1 cellular context compared by ENCODE assay signal in the genomic region with DNA sequence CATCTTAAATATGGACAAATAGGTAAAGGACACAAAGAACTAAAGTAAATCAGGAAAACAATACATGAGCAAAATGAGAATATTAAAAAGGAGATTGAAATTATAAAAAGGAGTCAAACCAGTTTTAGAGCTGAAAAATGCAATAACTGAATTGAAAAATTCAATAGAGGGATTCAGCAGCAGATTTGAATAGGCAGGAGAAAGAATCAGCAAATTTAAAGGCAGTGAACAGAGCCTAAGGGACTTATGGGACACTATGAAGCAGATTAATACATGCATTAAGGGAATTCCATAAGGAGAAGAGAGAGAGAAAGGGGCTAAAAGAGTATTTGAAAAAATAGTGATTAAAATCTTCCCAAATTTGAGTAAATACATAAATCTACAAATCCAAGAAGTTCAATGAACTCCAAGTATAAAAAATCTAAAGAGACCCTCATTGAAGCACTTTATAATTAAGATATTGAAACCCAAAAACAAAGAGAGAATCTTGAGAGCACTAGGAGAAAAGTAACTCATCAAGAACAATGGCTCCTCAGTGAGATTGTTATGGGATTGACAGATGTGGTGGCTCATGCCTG.
A peak's percentile ranks its signal among the peaks of the same experiment; 100 is the strongest.
TF ChIP-seq lines count a peak whose summit lies in the region.

No MANE protein-coding gene starts in this region.

TF ChIP-seq in K562, 482 proteins besides CTCF, POLR2A, EP300 and RAD21 (continued from another document):
- TF ChIP-seq, protein P1, sequence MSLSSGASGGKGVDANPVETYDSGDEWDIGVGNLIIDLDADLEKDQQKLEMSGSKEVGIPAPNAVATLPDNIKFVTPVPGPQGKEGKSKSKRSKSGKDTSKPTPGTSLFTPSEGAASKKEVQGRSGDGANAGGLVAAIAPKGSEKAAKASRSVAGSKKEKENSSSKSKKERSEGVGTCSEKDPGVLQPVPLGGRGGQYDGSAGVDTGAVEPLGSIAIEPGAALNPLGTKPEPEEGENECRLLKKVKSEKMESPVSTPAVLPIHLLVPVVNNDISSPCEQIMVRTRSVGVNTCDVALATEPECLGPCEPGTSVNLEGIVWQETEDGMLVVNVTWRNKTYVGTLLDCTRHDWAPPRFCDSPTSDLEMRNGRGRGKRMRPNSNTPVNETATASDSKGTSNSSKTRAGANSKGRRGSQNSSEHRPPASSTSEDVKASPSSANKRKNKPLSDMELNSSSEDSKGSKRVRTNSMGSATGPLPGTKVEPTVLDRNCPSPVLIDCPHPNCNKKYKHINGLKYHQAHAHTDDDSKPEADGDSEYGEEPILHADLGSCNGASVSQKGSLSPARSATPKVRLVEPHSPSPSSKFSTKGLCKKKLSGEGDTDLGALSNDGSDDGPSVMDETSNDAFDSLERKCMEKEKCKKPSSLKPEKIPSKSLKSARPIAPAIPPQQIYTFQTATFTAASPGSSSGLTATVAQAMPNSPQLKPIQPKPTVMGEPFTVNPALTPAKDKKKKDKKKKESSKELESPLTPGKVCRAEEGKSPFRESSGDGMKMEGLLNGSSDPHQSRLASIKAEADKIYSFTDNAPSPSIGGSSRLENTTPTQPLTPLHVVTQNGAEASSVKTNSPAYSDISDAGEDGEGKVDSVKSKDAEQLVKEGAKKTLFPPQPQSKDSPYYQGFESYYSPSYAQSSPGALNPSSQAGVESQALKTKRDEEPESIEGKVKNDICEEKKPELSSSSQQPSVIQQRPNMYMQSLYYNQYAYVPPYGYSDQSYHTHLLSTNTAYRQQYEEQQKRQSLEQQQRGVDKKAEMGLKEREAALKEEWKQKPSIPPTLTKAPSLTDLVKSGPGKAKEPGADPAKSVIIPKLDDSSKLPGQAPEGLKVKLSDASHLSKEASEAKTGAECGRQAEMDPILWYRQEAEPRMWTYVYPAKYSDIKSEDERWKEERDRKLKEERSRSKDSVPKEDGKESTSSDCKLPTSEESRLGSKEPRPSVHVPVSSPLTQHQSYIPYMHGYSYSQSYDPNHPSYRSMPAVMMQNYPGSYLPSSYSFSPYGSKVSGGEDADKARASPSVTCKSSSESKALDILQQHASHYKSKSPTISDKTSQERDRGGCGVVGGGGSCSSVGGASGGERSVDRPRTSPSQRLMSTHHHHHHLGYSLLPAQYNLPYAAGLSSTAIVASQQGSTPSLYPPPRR (CRISPR knock-in tag; IDR thresholded peaks at IDR 0.05; ENCODE audit: borderline replicate concordance), result no peak
- TF ChIP-seq, protein P2, sequence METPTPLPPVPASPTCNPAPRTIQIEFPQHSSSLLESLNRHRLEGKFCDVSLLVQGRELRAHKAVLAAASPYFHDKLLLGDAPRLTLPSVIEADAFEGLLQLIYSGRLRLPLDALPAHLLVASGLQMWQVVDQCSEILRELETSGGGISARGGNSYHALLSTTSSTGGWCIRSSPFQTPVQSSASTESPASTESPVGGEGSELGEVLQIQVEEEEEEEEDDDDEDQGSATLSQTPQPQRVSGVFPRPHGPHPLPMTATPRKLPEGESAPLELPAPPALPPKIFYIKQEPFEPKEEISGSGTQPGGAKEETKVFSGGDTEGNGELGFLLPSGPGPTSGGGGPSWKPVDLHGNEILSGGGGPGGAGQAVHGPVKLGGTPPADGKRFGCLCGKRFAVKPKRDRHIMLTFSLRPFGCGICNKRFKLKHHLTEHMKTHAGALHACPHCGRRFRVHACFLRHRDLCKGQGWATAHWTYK (CRISPR knock-in tag; IDR thresholded peaks at IDR 0.05), result no peak
- TF ChIP-seq ZFP1 (CRISPR knock-in tag; IDR thresholded peaks at IDR 0.05), result no peak
- TF ChIP-seq, protein P3, sequence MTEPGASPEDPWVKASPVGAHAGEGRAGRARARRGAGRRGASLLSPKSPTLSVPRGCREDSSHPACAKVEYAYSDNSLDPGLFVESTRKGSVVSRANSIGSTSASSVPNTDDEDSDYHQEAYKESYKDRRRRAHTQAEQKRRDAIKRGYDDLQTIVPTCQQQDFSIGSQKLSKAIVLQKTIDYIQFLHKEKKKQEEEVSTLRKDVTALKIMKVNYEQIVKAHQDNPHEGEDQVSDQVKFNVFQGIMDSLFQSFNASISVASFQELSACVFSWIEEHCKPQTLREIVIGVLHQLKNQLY (CRISPR knock-in tag; conservative IDR thresholded peaks at IDR 0.05), result no peak
- TF ChIP-seq ZC3H4 (CRISPR knock-in tag; IDR thresholded peaks at IDR 0.05; ENCODE audit: borderline replicate concordance), result no peak
- TF ChIP-seq, protein P4, sequence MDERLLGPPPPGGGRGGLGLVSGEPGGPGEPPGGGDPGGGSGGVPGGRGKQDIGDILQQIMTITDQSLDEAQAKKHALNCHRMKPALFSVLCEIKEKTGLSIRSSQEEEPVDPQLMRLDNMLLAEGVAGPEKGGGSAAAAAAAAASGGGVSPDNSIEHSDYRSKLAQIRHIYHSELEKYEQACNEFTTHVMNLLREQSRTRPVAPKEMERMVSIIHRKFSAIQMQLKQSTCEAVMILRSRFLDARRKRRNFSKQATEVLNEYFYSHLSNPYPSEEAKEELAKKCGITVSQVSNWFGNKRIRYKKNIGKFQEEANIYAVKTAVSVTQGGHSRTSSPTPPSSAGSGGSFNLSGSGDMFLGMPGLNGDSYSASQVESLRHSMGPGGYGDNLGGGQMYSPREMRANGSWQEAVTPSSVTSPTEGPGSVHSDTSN (CRISPR knock-in tag; IDR thresholded peaks at IDR 0.05; ENCODE audit: low read depth), result no peak
- TF ChIP-seq, protein P4 (tag; conservative IDR thresholded peaks at IDR 0.05; ENCODE audit: low read depth), result no peak
- TF ChIP-seq HIVEP1 (CRISPR knock-in tag; IDR thresholded peaks at IDR 0.05), result no peak
- no peak for TF ChIP-seq CTBP1 (IDR thresholded peaks at IDR 0.05; ENCODE audit: borderline replicate concordance)
- no peak for TF ChIP-seq SMAD3 (CRISPR knock-in tag; conservative IDR thresholded peaks at IDR 0.05)
- TF ChIP-seq ZBED1 (IDR thresholded peaks at IDR 0.05), result no peak
- peak in 1 of 2 experiments; percentile 77; a peak in 1 of 4 replicates for TF ChIP-seq TRIM24 (IDR thresholded peaks at IDR 0.05)
- TF ChIP-seq PCBP2 (IDR thresholded peaks at IDR 0.05; ENCODE audit: low read depth, low read length, poor library complexity, severe bottlenecking), result no peak
- peak; percentile 99; the same call in 1 of the 2 replicates for TF ChIP-seq TRIM28 (IDR thresholded peaks at IDR 0.05)
- TF ChIP-seq, protein P5, sequence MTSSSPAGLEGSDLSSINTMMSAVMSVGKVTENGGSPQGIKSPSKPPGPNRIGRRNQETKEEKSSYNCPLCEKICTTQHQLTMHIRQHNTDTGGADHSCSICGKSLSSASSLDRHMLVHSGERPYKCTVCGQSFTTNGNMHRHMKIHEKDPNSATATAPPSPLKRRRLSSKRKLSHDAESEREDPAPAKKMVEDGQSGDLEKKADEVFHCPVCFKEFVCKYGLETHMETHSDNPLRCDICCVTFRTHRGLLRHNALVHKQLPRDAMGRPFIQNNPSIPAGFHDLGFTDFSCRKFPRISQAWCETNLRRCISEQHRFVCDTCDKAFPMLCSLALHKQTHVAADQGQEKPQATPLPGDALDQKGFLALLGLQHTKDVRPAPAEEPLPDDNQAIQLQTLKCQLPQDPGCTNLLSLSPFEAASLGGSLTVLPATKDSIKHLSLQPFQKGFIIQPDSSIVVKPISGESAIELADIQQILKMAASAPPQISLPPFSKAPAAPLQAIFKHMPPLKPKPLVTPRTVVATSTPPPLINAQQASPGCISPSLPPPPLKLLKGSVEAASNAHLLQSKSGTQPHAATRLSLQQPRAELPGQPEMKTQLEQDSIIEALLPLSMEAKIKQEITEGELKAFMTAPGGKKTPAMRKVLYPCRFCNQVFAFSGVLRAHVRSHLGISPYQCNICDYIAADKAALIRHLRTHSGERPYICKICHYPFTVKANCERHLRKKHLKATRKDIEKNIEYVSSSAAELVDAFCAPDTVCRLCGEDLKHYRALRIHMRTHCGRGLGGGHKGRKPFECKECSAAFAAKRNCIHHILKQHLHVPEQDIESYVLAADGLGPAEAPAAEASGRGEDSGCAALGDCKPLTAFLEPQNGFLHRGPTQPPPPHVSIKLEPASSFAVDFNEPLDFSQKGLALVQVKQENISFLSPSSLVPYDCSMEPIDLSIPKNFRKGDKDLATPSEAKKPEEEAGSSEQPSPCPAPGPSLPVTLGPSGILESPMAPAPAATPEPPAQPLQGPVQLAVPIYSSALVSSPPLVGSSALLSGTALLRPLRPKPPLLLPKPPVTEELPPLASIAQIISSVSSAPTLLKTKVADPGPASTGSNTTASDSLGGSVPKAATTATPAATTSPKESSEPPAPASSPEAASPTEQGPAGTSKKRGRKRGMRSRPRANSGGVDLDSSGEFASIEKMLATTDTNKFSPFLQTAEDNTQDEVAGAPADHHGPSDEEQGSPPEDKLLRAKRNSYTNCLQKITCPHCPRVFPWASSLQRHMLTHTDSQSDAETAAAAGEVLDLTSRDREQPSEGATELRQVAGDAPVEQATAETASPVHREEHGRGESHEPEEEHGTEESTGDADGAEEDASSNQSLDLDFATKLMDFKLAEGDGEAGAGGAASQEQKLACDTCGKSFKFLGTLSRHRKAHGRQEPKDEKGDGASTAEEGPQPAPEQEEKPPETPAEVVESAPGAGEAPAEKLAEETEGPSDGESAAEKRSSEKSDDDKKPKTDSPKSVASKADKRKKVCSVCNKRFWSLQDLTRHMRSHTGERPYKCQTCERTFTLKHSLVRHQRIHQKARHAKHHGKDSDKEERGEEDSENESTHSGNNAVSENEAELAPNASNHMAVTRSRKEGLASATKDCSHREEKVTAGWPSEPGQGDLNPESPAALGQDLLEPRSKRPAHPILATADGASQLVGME (CRISPR knock-in tag; IDR thresholded peaks at IDR 0.05), result no peak
- TF ChIP-seq CHD1 (IDR thresholded peaks at IDR 0.05; ENCODE audit: low read length), result no peak
- no peak for TF ChIP-seq ZNF121 (CRISPR knock-in tag; conservative IDR thresholded peaks at IDR 0.05)
- TF ChIP-seq NFIC (IDR thresholded peaks at IDR 0.05), result no peak
- TF ChIP-seq SOX6 (IDR thresholded peaks at IDR 0.05), result no peak
- TF ChIP-seq, protein P6, sequence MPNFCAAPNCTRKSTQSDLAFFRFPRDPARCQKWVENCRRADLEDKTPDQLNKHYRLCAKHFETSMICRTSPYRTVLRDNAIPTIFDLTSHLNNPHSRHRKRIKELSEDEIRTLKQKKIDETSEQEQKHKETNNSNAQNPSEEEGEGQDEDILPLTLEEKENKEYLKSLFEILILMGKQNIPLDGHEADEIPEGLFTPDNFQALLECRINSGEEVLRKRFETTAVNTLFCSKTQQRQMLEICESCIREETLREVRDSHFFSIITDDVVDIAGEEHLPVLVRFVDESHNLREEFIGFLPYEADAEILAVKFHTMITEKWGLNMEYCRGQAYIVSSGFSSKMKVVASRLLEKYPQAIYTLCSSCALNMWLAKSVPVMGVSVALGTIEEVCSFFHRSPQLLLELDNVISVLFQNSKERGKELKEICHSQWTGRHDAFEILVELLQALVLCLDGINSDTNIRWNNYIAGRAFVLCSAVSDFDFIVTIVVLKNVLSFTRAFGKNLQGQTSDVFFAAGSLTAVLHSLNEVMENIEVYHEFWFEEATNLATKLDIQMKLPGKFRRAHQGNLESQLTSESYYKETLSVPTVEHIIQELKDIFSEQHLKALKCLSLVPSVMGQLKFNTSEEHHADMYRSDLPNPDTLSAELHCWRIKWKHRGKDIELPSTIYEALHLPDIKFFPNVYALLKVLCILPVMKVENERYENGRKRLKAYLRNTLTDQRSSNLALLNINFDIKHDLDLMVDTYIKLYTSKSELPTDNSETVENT (CRISPR knock-in tag; IDR thresholded peaks at IDR 0.05), result no peak
- peak; percentile 79; the same call in 1 of the 2 replicates for TF ChIP-seq CBX5 (IDR thresholded peaks at IDR 0.05; ENCODE audit: borderline replicate concordance, low read depth)
